1 cellular context compared by ENCODE assay signal in genomic region chr3:31370093-31370666, GRCh38.
A peak's percentile ranks its signal among the peaks of the same experiment; 100 is the strongest.
TF ChIP-seq lines count a peak whose summit lies in the region.

No MANE protein-coding gene starts in this region.

TF ChIP-seq in K562, 482 proteins besides CTCF, POLR2A, EP300 and RAD21:
- TF ChIP-seq TAF15 (IDR thresholded peaks at IDR 0.05; ENCODE audit: low read depth, low read length) (no peak), MAFF (IDR thresholded peaks at IDR 0.05; ENCODE audit: low read length) (peak; percentile 52), CAMTA2 (CRISPR knock-in tag; conservative IDR thresholded peaks at IDR 0.05) (no peak), ZNF253 (CRISPR knock-in tag; conservative IDR thresholded peaks at IDR 0.05) (no peak), C11orf30 (IDR thresholded peaks at IDR 0.05; ENCODE audit: low read depth) (peak; percentile 77), ZNF639 (CRISPR knock-in tag; conservative IDR thresholded peaks at IDR 0.05 in 1 of 2, IDR thresholded peaks at IDR 0.05 in 1 of 2) (0 out of 4 replicates have a peak, but pooled peaks of 1 of the 2 experiments have one; percentile 39), MAFG (tag; conservative IDR thresholded peaks at IDR 0.05) (0 out of 2 replicates have a peak, but pooled peaks have one; percentile 8), MAFK (IDR thresholded peaks at IDR 0.05; ENCODE audit: low read length) (peak; percentile 50; the same call in 1 of the 2 replicates), FOSL1 (tag; conservative IDR thresholded peaks at IDR 0.05) (no peak), HSF4 (CRISPR knock-in tag; IDR thresholded peaks at IDR 0.05; ENCODE audit: borderline replicate concordance) (no peak), ZNF316 (IDR thresholded peaks at IDR 0.05) (peak; percentile 80)
TF ChIP-seq in K562: peak in this region for 6.
